ENCODE assay signal across 1 cellular context in genomic region chr12:51028126-51028810, GRCh38.
TF ChIP-seq lines count a peak whose summit lies in the region.

No MANE protein-coding gene starts in this region.

TF ChIP-seq in HepG2, 621 proteins besides CTCF, POLR2A, EP300 and RAD21 (continued from another document):
- TF ChIP-seq, protein P1, sequence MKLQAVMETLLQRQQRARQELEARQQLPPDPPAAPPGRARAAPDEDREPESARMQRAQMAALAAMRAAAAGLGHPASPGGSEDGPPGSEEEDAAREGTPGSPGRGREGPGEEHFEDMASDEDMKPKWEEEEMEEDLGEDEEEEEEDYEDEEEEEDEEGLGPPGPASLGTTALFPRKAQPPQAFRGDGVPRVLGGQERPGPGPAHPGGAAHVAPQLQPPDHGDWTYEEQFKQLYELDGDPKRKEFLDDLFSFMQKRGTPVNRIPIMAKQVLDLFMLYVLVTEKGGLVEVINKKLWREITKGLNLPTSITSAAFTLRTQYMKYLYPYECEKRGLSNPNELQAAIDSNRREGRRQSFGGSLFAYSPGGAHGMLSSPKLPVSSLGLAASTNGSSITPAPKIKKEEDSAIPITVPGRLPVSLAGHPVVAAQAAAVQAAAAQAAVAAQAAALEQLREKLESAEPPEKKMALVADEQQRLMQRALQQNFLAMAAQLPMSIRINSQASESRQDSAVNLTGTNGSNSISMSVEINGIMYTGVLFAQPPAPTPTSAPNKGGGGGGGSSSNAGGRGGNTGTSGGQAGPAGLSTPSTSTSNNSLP (IDR thresholded peaks at IDR 0.05; ENCODE audit: low read depth, low read length) = 0 out of 2 replicates have a peak, but pooled peaks have one; percentile 49
- no peak for TF ChIP-seq TP53 (CRISPR knock-in tag; conservative IDR thresholded peaks at IDR 0.05)
- no peak for TF ChIP-seq MLLT10 (CRISPR knock-in tag; IDR thresholded peaks at IDR 0.05)
- no peak for TF ChIP-seq MBNL3 (CRISPR knock-in tag; conservative IDR thresholded peaks at IDR 0.05)
- no peak for TF ChIP-seq HNF4A (CRISPR knock-in tag; IDR thresholded peaks at IDR 0.05)
- no peak for TF ChIP-seq ZNF337 (CRISPR knock-in tag; IDR thresholded peaks at IDR 0.05; ENCODE audit: borderline replicate concordance, low read depth)
